25 cellular contexts compared by ENCODE assay signal in the genomic region with DNA sequence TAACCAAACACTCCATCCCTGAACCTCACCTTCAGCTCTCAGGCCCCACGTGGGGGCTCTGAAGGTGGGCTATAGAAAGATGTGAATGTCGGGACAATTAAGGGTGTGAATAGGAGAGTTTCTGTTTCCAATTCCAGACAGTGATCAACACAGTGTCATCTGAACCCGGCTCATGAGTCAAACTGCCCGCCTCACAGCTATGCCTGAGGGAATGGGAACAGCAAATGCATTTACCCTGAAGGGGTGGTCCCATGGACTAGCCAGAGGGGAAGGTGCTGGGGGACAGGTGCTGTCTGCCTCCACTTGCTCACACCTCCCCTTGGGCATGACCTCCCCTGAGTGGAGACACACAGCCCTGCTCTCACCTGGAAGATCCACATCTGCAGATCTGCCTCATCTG. TPM values are rescaled to one million over a fixed set of nuclear protein-coding genes. Genes with fewer than 3 reads are reported as not detected.
"Had no signal": no experiment of that assay in that cellular context is flagged by ENCODE, and none has a peak within 500 bp of the region (broad histone marks: within the 10 kb centered on the region; RNA-seq: fewer than 3 reads in every experiment).

No MANE protein-coding gene starts in this region.

- H3K36me3 ChIP-seq: esophagus muscularis mucosa, gastroesophageal sphincter, neural progenitor cell, pancreas, right lobe of liver, suprapubic skin, thyroid gland, upper lobe of left lung, uterus had no signal

- H3K9me3 ChIP-seq: esophagus muscularis mucosa, gastroesophageal sphincter, mucosa of descending colon, pancreas, right lobe of liver, suprapubic skin, thyroid gland, upper lobe of left lung, uterus had no signal

- H3K4me3 ChIP-seq: esophagus muscularis mucosa, gastroesophageal sphincter, hepatocyte, mucosa of descending colon, neural progenitor cell, pancreas, right lobe of liver, suprapubic skin, thyroid gland, upper lobe of left lung, uterus had no signal

- H3K4me2 ChIP-seq: hepatocyte, neural progenitor cell had no signal

- H3K4me1 ChIP-seq: esophagus muscularis mucosa, gastroesophageal sphincter, neural progenitor cell, pancreas, right lobe of liver, thyroid gland, upper lobe of left lung, uterus had no signal

- H3K27me3 ChIP-seq: esophagus muscularis mucosa, gastroesophageal sphincter, hepatocyte, neural progenitor cell, pancreas, right lobe of liver, suprapubic skin, thyroid gland, upper lobe of left lung, uterus had no signal

- H3K27ac ChIP-seq: epithelial cell of prostate, esophagus muscularis mucosa, gastroesophageal sphincter, hepatocyte, neural progenitor cell, pancreas, right lobe of liver, suprapubic skin, thyroid gland, uterus had no signal

- H3K9ac ChIP-seq: neural progenitor cell had no signal

- DNase-seq: effector memory CD8-positive, alpha-beta T cell; glutamatergic neuron; kidney; left cardiac atrium; mucosa of descending colon; nucleus accumbens; pancreas; right lobe of liver; stimulated activated CD4-positive, alpha-beta T cell treated with anti-CD3 and anti-CD28 coated beads, Interleukin-2, amount 100 ng/mL, for 24 hours; stimulated activated naive CD4-positive, alpha-beta T cell; thyroid gland; upper lobe of left lung; uterus had no signal

- H3K79me2 ChIP-seq: hepatocyte had no signal

- H2AFZ ChIP-seq: hepatocyte, neural progenitor cell had no signal

RNA-seq across cellular contexts. Expression of a gene that starts 6.3 kb away (rescaled TPM):
- total RNA-seq: esophagus muscularis mucosa; fibroblast of villous mesenchyme; gastroesophageal sphincter; hepatocyte; kidney; left cardiac atrium; liver; mucosa of descending colon; natural killer cell treated with Interleukin-12 subunit alpha and Interleukin-12 subunit beta and Interleukin-15 and Interleukin-18, amount 100 ng/mL, for 72 hours; pancreas; progenitor cell of endocrine pancreas; renal cortical epithelial cell; right lobe of liver; skeletal muscle tissue; suprapubic skin; thyroid gland; upper lobe of left lung; uterus had no signal
- polyA plus RNA-seq: hepatocyte, liver, pancreas had no signal

RNA-seq across cellular contexts. Expression of a gene that starts 25.8 kb away (rescaled TPM):
- total RNA-seq: fibroblast of villous mesenchyme; kidney; left cardiac atrium; liver; natural killer cell treated with Interleukin-12 subunit alpha and Interleukin-12 subunit beta and Interleukin-15 and Interleukin-18, amount 100 ng/mL, for 72 hours; right lobe of liver; skeletal muscle tissue; upper lobe of left lung had no signal
- polyA plus RNA-seq: liver had no signal
